ENCODE assay signal across 19 cellular contexts in the genomic region with DNA sequence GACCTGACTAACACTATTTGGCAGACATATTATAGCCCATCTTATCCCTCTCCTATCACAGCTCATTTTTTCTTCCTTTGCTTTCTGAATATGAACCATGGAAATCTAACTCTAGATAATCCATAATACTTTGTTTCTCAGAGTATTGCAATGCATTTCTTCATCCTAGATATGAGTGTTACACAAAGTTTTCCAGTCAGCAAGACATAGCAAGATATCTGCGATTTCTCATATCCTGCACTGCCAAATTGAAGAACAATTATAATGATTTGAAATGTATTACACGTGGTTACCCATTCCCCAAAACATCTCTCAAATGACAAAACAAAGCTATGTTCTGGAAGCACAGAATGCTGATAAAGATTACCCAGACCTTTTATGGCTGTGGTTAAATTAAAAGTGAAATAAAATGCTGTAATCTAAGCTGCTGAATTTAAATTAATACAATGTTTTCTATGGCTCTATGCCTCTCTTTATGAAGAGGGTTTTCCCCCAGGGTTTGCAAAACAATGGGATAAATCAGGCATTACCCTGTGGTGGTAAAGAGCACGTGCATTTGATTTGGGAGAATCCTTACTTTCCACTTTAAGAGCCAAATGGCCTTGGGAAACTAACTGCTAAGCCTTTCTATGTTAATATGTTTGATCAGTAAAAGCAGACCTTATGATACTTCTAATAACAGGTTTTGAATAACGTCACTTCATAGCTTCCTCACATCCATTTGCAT.
"Had no signal": no experiment of that assay in that cellular context is flagged by ENCODE, and none has a peak within 500 bp of the region (broad histone marks: within the 10 kb centered on the region; RNA-seq: fewer than 3 reads in every experiment).

No MANE protein-coding gene starts in this region.

- H3K27ac ChIP-seq: cardiac muscle cell, esophagus muscularis mucosa, lower lobe of right lung, right atrium auricular region had no signal

- H3K4me1 Mint-ChIP-seq: activated T-helper 17 cell treated with anti-CD3 and anti-CD28 coated beads, Interleukin-2, amount 50 U/mL, for 72 hours had no signal

- H3K4me1 ChIP-seq: esophagus muscularis mucosa, lower lobe of right lung, right atrium auricular region had no signal

- H3K4me3 ChIP-seq: cardiac muscle cell, esophagus muscularis mucosa, lower lobe of right lung, right atrium auricular region had no signal

- H3K36me3 ChIP-seq: cardiac muscle cell, esophagus muscularis mucosa, lower lobe of right lung, right atrium auricular region had no signal

- ATAC-seq: activated T-helper 17 cell treated with anti-CD3 and anti-CD28 coated beads, Interleukin-2, amount 50 U/mL, for 72 hours; lower lobe of right lung had no signal

- H3K9me3 ChIP-seq: esophagus muscularis mucosa, lower lobe of right lung, right atrium auricular region had no signal

- H3K36me3 Mint-ChIP-seq: mesothelial cell of epicardium had no signal

- DNase-seq: activated CD4-positive, alpha-beta T cell treated with anti-CD3 and anti-CD28 coated beads, Interleukin-2, amount 50 U/mL, for 4 hours; activated CD4-positive, CD25-positive, alpha-beta regulatory T cell treated with anti-CD3 and anti-CD28 coated beads, Interleukin-2, amount 50 U/mL, for 72 hours; activated naive CD4-positive, alpha-beta T cell treated with anti-CD3 and anti-CD28 coated beads for 36 hours; activated T-cell treated with anti-CD3 and anti-CD28 coated beads for 4 hours; head of caudate nucleus; lower lobe of right lung; nephron progenitor cell; stimulated activated CD4-positive, alpha-beta T cell treated with anti-CD3 and anti-CD28 coated beads, Interleukin-15, amount 100 ng/mL, for 24 hours; stimulated activated CD4-positive, alpha-beta T cell treated with anti-CD3 and anti-CD28 coated beads, Interleukin-4, amount 100 ng/mL, for 24 hours; stimulated activated naive CD4-positive, alpha-beta T cell treated with Interleukin-2 at 50 U/mL for 16 hours; substantia nigra; T-helper 9 cell; trophoblast cell had no signal

- H3K27me3 Mint-ChIP-seq: activated T-helper 17 cell treated with anti-CD3 and anti-CD28 coated beads, Interleukin-2, amount 50 U/mL, for 72 hours; progenitor cell of endocrine pancreas had no signal

- H3K4me3 Mint-ChIP-seq: activated naive CD4-positive, alpha-beta T cell treated with anti-CD3 and anti-CD28 coated beads for 36 hours; activated T-helper 17 cell treated with anti-CD3 and anti-CD28 coated beads, Interleukin-2, amount 50 U/mL, for 72 hours; mesothelial cell of epicardium; nephron progenitor cell had no signal

- H3K27me3 ChIP-seq: cardiac muscle cell, esophagus muscularis mucosa, right atrium auricular region had no signal

- H3K27ac Mint-ChIP-seq: activated naive CD4-positive, alpha-beta T cell treated with anti-CD3 and anti-CD28 coated beads for 36 hours; activated T-helper 17 cell treated with anti-CD3 and anti-CD28 coated beads, Interleukin-2, amount 50 U/mL, for 72 hours; mesothelial cell of epicardium; nephron progenitor cell; progenitor cell of endocrine pancreas had no signal
